9 cellular contexts compared by ENCODE assay signal in the genomic region with DNA sequence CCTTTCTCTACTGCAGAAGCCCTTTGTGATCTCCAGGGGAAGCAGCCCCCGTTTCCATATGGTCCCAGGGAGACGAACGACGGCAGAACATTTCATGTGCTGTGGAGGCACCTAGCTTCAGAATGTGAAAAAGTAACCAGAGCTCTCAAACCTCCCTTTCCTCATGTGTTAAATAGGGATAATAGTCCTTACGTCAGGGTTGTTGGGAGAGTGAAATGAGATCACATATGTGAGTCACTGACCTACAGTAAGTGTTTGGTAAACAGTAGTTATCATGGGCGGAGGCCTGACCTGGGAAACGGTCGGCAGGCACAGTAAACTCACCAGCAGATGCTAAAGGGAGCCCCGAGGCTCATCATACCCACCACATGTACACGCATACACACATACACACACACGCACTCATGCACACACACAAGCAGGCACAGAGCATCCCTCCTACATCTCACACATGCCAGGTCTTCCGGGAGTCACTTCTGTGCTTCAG.
DNase-seq lines count a peak whose midpoint lies in the region; ATAC-seq and TF ChIP-seq lines count a peak whose summit lies in the region.
"Had no signal": no experiment of that assay in that cellular context is flagged by ENCODE, and none has a peak within 500 bp of the region (broad histone marks: within the 10 kb centered on the region; RNA-seq: fewer than 3 reads in every experiment).

No MANE protein-coding gene starts in this region.

- peak; percentile 16 for DNase-seq in HCEC 1CT
- peak; percentile 98 for DNase-seq in NCI-H748 treated with DMSO at 0.1 percent for 48 hours (lab: John Stamatoyannopoulos, UW)
- DNase-seq in erythroblast (lab: John Stamatoyannopoulos, UW) = peak; percentile 69 to 80
- peak; percentile 53 to 64 for DNase-seq in trophoblast cell
- DNase-seq in C1 segment of cervical spinal cord (lab: John Stamatoyannopoulos, UW) = no peak
- no peak for DNase-seq in epidermal melanocyte (ENCODE audit: insufficient read length, low spot score)
- DNase-seq: stimulated activated naive CD8-positive, alpha-beta T cell treated with anti-CD3 and anti-CD28 coated beads, Interleukin-15, amount 100 ng/mL, for 72 hours had no signal

- H2AK5ac ChIP-seq in trophoblast cell (ENCODE audit: low read length) = no peak overlapping the region

- no peak for ATAC-seq in HG03565 (IDR thresholded peaks at IDR 0.05; ENCODE audit: unreplicated experiment)
- no peak for ATAC-seq in GM21825 (IDR thresholded peaks at IDR 0.05; ENCODE audit: unreplicated experiment)
- ATAC-seq: stimulated activated naive CD8-positive, alpha-beta T cell treated with anti-CD3 and anti-CD28 coated beads, Interleukin-15, amount 100 ng/mL, for 72 hours had no signal

- H3K9ac ChIP-seq in trophoblast cell (ENCODE audit: low read length) = no peak overlapping the region

- H2BK5ac ChIP-seq in trophoblast cell (ENCODE audit: low read depth, low read length, poor library complexity) = no peak overlapping the region

- no peak overlapping the region for H4K12ac ChIP-seq in trophoblast cell (ENCODE audit: low read depth, low read length)

- H3K23ac ChIP-seq in trophoblast cell (ENCODE audit: low read length) = no peak overlapping the region

- no peak overlapping the region for H2BK120ac ChIP-seq in trophoblast cell (ENCODE audit: insufficient read depth, low read length, poor library complexity)

- WGBS in trophoblast cell (ENCODE audit: extremely low coverage, insufficient coverage, insufficient read length) = no CpG with 5 or more reads among the region's 12 CpGs

- H3K4ac ChIP-seq in trophoblast cell (ENCODE audit: low read depth, low read length) = no peak overlapping the region

- H3K79me2 ChIP-seq in trophoblast cell (ENCODE audit: control insufficient read depth, insufficient read depth, low read length, poor library complexity) = no peaks in the 10 kb centered on the region

- H3K27ac ChIP-seq in trophoblast cell (ENCODE audit: low read depth, low read length) = peak overlapping the region; percentile 22

- no peak overlapping the region for H3K18ac ChIP-seq in trophoblast cell (ENCODE audit: low read length)

- H3K36me3 ChIP-seq in trophoblast cell (ENCODE audit: control insufficient read depth in 1 of 2, insufficient read depth in 2 of 2, low read length in 2 of 2) = no peaks in the 10 kb centered on the region

- no peaks in the 10 kb centered on the region for H3K9me3 ChIP-seq in trophoblast cell (ENCODE audit: insufficient read depth, low read depth, low read length)

- H4K8ac ChIP-seq in trophoblast cell (ENCODE audit: low read depth, low read length) = no peak overlapping the region

- H3K14ac ChIP-seq in trophoblast cell (ENCODE audit: low read length) = no peak overlapping the region

- no peaks in the 10 kb centered on the region for H3K27me3 ChIP-seq in trophoblast cell (ENCODE audit: insufficient read depth, low read length)

- H2AFZ ChIP-seq in trophoblast cell (ENCODE audit: insufficient read depth, low read length, poor library complexity) = no peak overlapping the region

- TF ChIP-seq POLR2A in erythroblast (IDR thresholded peaks at IDR 0.05; ENCODE audit: low read length) = no peak

- H3K79me1 ChIP-seq in trophoblast cell (ENCODE audit: low read length) = peaks cover 7% of the 10 kb centered on the region

- no peak overlapping the region for H3K4me2 ChIP-seq in trophoblast cell (ENCODE audit: low read length)

- H3K4me3 ChIP-seq in trophoblast cell (ENCODE audit: low read depth, low read length) = no peak overlapping the region

- H4K91ac ChIP-seq in trophoblast cell (ENCODE audit: low read depth, low read length) = no peak overlapping the region

- no peak overlapping the region for H2BK12ac ChIP-seq in trophoblast cell (ENCODE audit: low read length)

- H3K4me1 ChIP-seq in trophoblast cell (ENCODE audit: control insufficient read depth in 1 of 2, insufficient read depth in 2 of 2, low read length in 2 of 2) = peaks cover 0 to 2% of the 10 kb centered on the region in 2 experiments

Comparison
In these comparisons a context has a peak if more than half of its experiments do, and no peak if none do; other contexts are left out.
1. DNase-seq: peak in HCEC 1CT (single experiment), NCI-H748 treated with DMSO at 0.1 percent for 48 hours (single experiment), erythroblast (2 of 2) and trophoblast cell (2 of 2); none in C1 segment of cervical spinal cord (0 of 14) and epidermal melanocyte (single experiment).